Comparison of ENCODE assay signal across 14 cellular contexts in the genomic region with DNA sequence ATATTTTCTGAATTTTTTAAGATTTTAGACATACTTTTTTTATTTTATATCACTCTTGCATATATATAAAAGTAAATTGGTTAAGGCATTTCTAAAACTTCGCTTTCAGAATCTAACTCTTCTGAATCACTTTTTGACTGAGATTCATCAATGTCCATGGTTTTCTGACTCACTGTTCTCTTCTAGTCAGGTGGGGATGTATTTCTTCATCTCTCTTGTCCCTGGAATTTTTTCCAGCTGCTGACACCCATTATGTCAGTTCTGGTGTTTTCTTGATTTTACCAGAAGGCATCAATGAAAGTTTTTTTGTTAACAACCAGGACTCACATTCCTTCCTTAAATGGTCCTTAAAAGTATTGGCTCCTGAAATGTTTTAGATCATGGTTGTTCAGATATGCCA. TPM values are rescaled to one million over a fixed set of nuclear protein-coding genes. Genes with fewer than 3 reads are reported as not detected.
A peak's percentile ranks its signal among the peaks of the same experiment; 100 is the strongest.
DNase-seq lines count a peak whose midpoint lies in the region; ATAC-seq, FAIRE-seq and TF ChIP-seq lines count a peak whose summit lies in the region.
"Had no signal": no experiment of that assay in that cellular context is flagged by ENCODE, and none has a peak within 500 bp of the region (broad histone marks: within the 10 kb centered on the region; RNA-seq: fewer than 3 reads in every experiment).

No MANE protein-coding gene starts in this region.

- in situ Hi-C loops in HepG2 (cut with HindIII; ENCODE audit: extremely low pct_ligation_motif_present, low pct_unique_long_range_greater_than_20kb) = no loop called here

- BruUV-seq in HepG2 (replicated peaks; lab: Mats Ljungman, UMichigan) = no TSS peak

- peak overlapping the region in 3 of 11 experiments; percentile 75 to 80 (median 78); a peak in 4 of 22 replicates for H3K27ac ChIP-seq in BLaER1 treated with 17β-estradiol and CSF1 and Interleukin-3, amounts not matched to agents 10 nM and 100 nM
- H3K27ac ChIP-seq in esophagus squamous epithelium = peak overlapping the region in 3 of 4 donors; percentile 37 to 68 (median 53)
- peak overlapping the region; percentile 88 for H3K27ac ChIP-seq in osteoblast (ENCODE audit: low read depth, low read length)
- no peak overlapping the region for H3K27ac ChIP-seq in HepG2 (ENCODE audit: extremely low read length, insufficient read depth, low read length)
- H3K27ac ChIP-seq: prostate gland, VCaP had no signal

- no peak for FAIRE-seq in HepG2 (lab: Jason Lieb, UNC)
- FAIRE-seq: colon had no signal

- peak overlapping the region in 8 of 11 experiments; percentile 74 to 92 (median 88); a peak in 15 of 22 replicates for H3K4me2 ChIP-seq in BLaER1 treated with 17β-estradiol and CSF1 and Interleukin-3, amounts not matched to agents 10 nM and 100 nM
- no peak overlapping the region for H3K4me2 ChIP-seq in osteoblast (ENCODE audit: insufficient read depth, low read length)
- no peak overlapping the region for H3K4me2 ChIP-seq in HepG2 (ENCODE audit: low read depth, low read length)

- H3K4me3 ChIP-seq in BLaER1 treated with 17β-estradiol and CSF1 and Interleukin-3, amounts not matched to agents 10 nM and 100 nM = no peak overlapping the region
- no peak overlapping the region for H3K4me3 ChIP-seq in esophagus squamous epithelium
- H3K4me3 ChIP-seq in osteoblast (ENCODE audit: insufficient read depth, low read length) = no peak overlapping the region
- H3K4me3 ChIP-seq in HepG2 (replicated peaks in 1 of 3; ENCODE audit: insufficient read depth in 1 of 3, low read depth in 2 of 3, low read length in 3 of 3) = no peak overlapping the region
- H3K4me3 ChIP-seq: prostate gland had no signal

- H3K9me3 ChIP-seq in BLaER1 treated with 17β-estradiol and CSF1 and Interleukin-3, amounts not matched to agents 10 nM and 100 nM (replicated peaks in 1 of 11) = no peaks in the 10 kb centered on the region
- H3K9me3 ChIP-seq in esophagus squamous epithelium = no peaks in the 10 kb centered on the region
- no peaks in the 10 kb centered on the region for H3K9me3 ChIP-seq in osteoblast (ENCODE audit: low read depth, low read length)
- no peaks in the 10 kb centered on the region for H3K9me3 ChIP-seq in HepG2 (ENCODE audit: low read length)
- H3K9me3 ChIP-seq: prostate gland had no signal

- H3K27ac Mint-ChIP-seq in activated CD8-positive, alpha-beta T cell treated with anti-CD3 and anti-CD28 coated beads, Interleukin-2, amount 10 ng/mL, durations not matched to agents 7 days and 5 days = no peak overlapping the region
- H3K27ac Mint-ChIP-seq: activated naive CD8-positive, alpha-beta T cell had no signal

- DNase-seq in RPMI7951 (ENCODE audit: low read depth) (peak; percentile 75), esophagus squamous epithelium (lab: John Stamatoyannopoulos, UW) (no peak), osteoblast (ENCODE audit: insufficient read length, low spot score, missing footprints) (peak; percentile 84), HepG2 (ENCODE audit: low spot score) (no peak), T-helper 2 cell (no peak), activated gamma-delta T cell treated with Interleukin-2 at 50 U/mL for 16 hours (no peak)
- DNase-seq in activated CD8-positive, alpha-beta T cell treated with anti-CD3 and anti-CD28 coated beads, Interleukin-2, amount 10 ng/mL, durations not matched to agents 7 days and 5 days = no peak
- DNase-seq: left colon; NK-92 treated with Interleukin-12 subunit alpha and Interleukin-12 subunit beta, amount 100 ng/mL, for 24 hours had no signal

- no peak overlapping the region for H2AFZ ChIP-seq in osteoblast (ENCODE audit: low read length)
- no peak overlapping the region for H2AFZ ChIP-seq in HepG2 (ENCODE audit: low read length)

- no peak for ATAC-seq in activated CD8-positive, alpha-beta T cell treated with anti-CD3 and anti-CD28 coated beads, Interleukin-2, amount 10 ng/mL, durations not matched to agents 7 days and 5 days
- ATAC-seq in HepG2 = no peak
- ATAC-seq: left colon had no signal

- TF ChIP-seq RAD21 in HepG2 (CRISPR knock-in tag; IDR thresholded peaks at IDR 0.05) = no peak

- H3K27me3 Mint-ChIP-seq in activated CD8-positive, alpha-beta T cell treated with anti-CD3 and anti-CD28 coated beads, Interleukin-2, amount 10 ng/mL, durations not matched to agents 7 days and 5 days (ENCODE audit: low read depth) = no peaks in the 10 kb centered on the region
- H3K27me3 Mint-ChIP-seq: activated naive CD8-positive, alpha-beta T cell had no signal

- peaks cover 67% of the 10 kb centered on the region for H3K4me1 Mint-ChIP-seq in activated CD8-positive, alpha-beta T cell treated with anti-CD3 and anti-CD28 coated beads, Interleukin-2, amount 10 ng/mL, durations not matched to agents 7 days and 5 days (ENCODE audit: low read depth)

- CTCF ChIA-PET in activated CD8-positive, alpha-beta T cell treated with anti-CD3 and anti-CD28 coated beads, Interleukin-2, amount 10 ng/mL, durations not matched to agents 7 days and 5 days (lab: Charles Lee) = interaction anchor here (1.0 to 3.7 kb wide), 10 partner anchors 12 to 112 kb away, joined by 3 to 17 read pairs (median 6); a partner anchor contains a TSS
- CTCF ChIA-PET in HepG2 (lab: Yijun Ruan, JAX; ENCODE audit: low intra/inter-chr PET ratio, low total read pairs) = interaction anchor here (2.0 kb wide), 1 partner anchor 113 kb away, joined by 13 read pairs; no protein-coding TSS in a partner anchor

- TF ChIP-seq POLR2A in esophagus squamous epithelium (IDR thresholded peaks at IDR 0.05) (no peak), HepG2 (IDR thresholded peaks at IDR 0.05; ENCODE audit: insufficient read depth in 1 of 2, low read depth in 2 of 2, low read length in 2 of 2) (no peak)

- no peaks in the 10 kb centered on the region for H4K20me1 ChIP-seq in BLaER1 treated with 17β-estradiol and CSF1 and Interleukin-3, amounts not matched to agents 10 nM and 100 nM
- peaks cover 48% of the 10 kb centered on the region for H4K20me1 ChIP-seq in osteoblast (ENCODE audit: insufficient read depth, low read length)
- H4K20me1 ChIP-seq in HepG2 (ENCODE audit: insufficient read depth, low read length) = no peaks in the 10 kb centered on the region

- no peaks in the 10 kb centered on the region for H3K9me3 Mint-ChIP-seq in activated CD8-positive, alpha-beta T cell treated with anti-CD3 and anti-CD28 coated beads, Interleukin-2, amount 10 ng/mL, durations not matched to agents 7 days and 5 days (ENCODE audit: insufficient read depth)

- POLR2A ChIA-PET in activated CD8-positive, alpha-beta T cell treated with anti-CD3 and anti-CD28 coated beads, Interleukin-2, amount 10 ng/mL, durations not matched to agents 7 days and 5 days (lab: Charles Lee) = no interaction called here
- POLR2A ChIA-PET in HepG2 (lab: Yijun Ruan, JAX) = no interaction called here

- 52 to 68% methylated on average over 1 of the region's 1 CpG for WGBS in esophagus squamous epithelium, 2 donors
- WGBS in HepG2 (ENCODE audit: low lambda C conversion rate) = 49% methylated on average over 1 of the region's 1 CpG

- no peak for TF ChIP-seq CTCF in esophagus squamous epithelium (IDR thresholded peaks at IDR 0.05)
- no peak for TF ChIP-seq CTCF in osteoblast (IDR thresholded peaks at IDR 0.05; ENCODE audit: extremely low read depth, low read depth, low read length)
- TF ChIP-seq CTCF in HepG2 (CRISPR knock-in tag; IDR thresholded peaks at IDR 0.05) = no peak

- no peaks in the 10 kb centered on the region for H3K27me3 ChIP-seq in BLaER1 treated with 17β-estradiol and CSF1 and Interleukin-3, amounts not matched to agents 10 nM and 100 nM
- no peaks in the 10 kb centered on the region for H3K27me3 ChIP-seq in esophagus squamous epithelium
- no peaks in the 10 kb centered on the region for H3K27me3 ChIP-seq in osteoblast (ENCODE audit: insufficient read depth, low read length)
- no peaks in the 10 kb centered on the region for H3K27me3 ChIP-seq in HepG2 (ENCODE audit: control insufficient read depth in 1 of 2, insufficient read depth in 2 of 2, low read length in 2 of 2)

- TF ChIP-seq EP300 in HepG2 (IDR thresholded peaks at IDR 0.05; ENCODE audit: low read depth in 2 of 2, low read length in 2 of 2) (no peak), HepG2 (CRISPR knock-in tag; IDR thresholded peaks at IDR 0.05; ENCODE audit: borderline replicate concordance) (no peak)

- H3K4me3 Mint-ChIP-seq in activated CD8-positive, alpha-beta T cell treated with anti-CD3 and anti-CD28 coated beads, Interleukin-2, amount 10 ng/mL, durations not matched to agents 7 days and 5 days = no peak overlapping the region
- H3K4me3 Mint-ChIP-seq: activated naive CD8-positive, alpha-beta T cell had no signal

- no peaks in the 10 kb centered on the region for H3K36me3 ChIP-seq in BLaER1 treated with 17β-estradiol and CSF1 and Interleukin-3, amounts not matched to agents 10 nM and 100 nM
- H3K36me3 ChIP-seq in esophagus squamous epithelium (no peaks in the 10 kb centered on the region), osteoblast (ENCODE audit: insufficient read depth, low read length) (peaks cover 63% of the 10 kb centered on the region), HepG2 (replicated peaks in 1 of 2; ENCODE audit: control insufficient read depth in 1 of 2, insufficient read depth in 2 of 2, low read length in 2 of 2) (no peaks in the 10 kb centered on the region)
- H3K36me3 ChIP-seq: prostate gland had no signal

- intact Hi-C loops in esophagus squamous epithelium (cut with DNase I) = no loop called here
- intact Hi-C loops in HepG2 (cut with micrococcal nuclease; ENCODE audit: unreplicated experiment) = loop anchor here (5.0 kb wide), 3 partner anchors 36 to 159 kb away; no protein-coding TSS in a partner anchor

- H3K36me3 Mint-ChIP-seq in activated CD8-positive, alpha-beta T cell treated with anti-CD3 and anti-CD28 coated beads, Interleukin-2, amount 10 ng/mL, durations not matched to agents 7 days and 5 days (ENCODE audit: low read depth) = peaks cover 6% of the 10 kb centered on the region
- H3K36me3 Mint-ChIP-seq: activated naive CD8-positive, alpha-beta T cell had no signal

- H3K79me2 ChIP-seq in osteoblast (ENCODE audit: insufficient read depth, low read length) (peaks cover 98% of the 10 kb centered on the region), HepG2 (ENCODE audit: insufficient read depth, low read length) (no peaks in the 10 kb centered on the region)

- H3K9ac ChIP-seq in BLaER1 treated with 17β-estradiol and CSF1 and Interleukin-3, amounts not matched to agents 10 nM and 100 nM = peak overlapping the region in 4 of 11 experiments; percentile 33 to 68 (median 55); a peak in 3 of 22 replicates
- H3K9ac ChIP-seq in HepG2 (ENCODE audit: insufficient read depth, low read depth, low read length) = no peak overlapping the region

- peaks cover 50 to 99% (median 86%) of the 10 kb centered on the region in 10 experiments for H3K4me1 ChIP-seq in BLaER1 treated with 17β-estradiol and CSF1 and Interleukin-3, amounts not matched to agents 10 nM and 100 nM
- peaks cover 7 to 64% (median 21%) of the 10 kb centered on the region in 3 donors for H3K4me1 ChIP-seq in esophagus squamous epithelium
- H3K4me1 ChIP-seq in osteoblast (ENCODE audit: insufficient read depth, low read length) = peaks cover 82% of the 10 kb centered on the region
- H3K4me1 ChIP-seq in HepG2 (ENCODE audit: insufficient read depth, low read length) = peaks cover 21% of the 10 kb centered on the region
- H3K4me1 ChIP-seq: prostate gland had no signal

RNA-seq across cellular contexts. Expression of a gene that starts 12.8 kb away (rescaled TPM):
- total RNA-seq in RPMI7951 (2014; rRNA removed; shearing (Covaris generic)) = 58.6 TPM in 2 replicates
- total RNA-seq in esophagus squamous epithelium (10 to 100 TPM; 10.1 to 49.0 (median 19.8) TPM), osteoblast (109 and 156 TPM in 2 replicates), HepG2 (2016; rRNA removed; fragmentation: Illumina TruSeq; extraction: Trizol) (1.1 and 1.4 TPM in 2 replicates)
- 10 to 100 TPM; 34.9 to 37.5 TPM for total RNA-seq in activated CD8-positive, alpha-beta T cell treated with anti-CD3 and anti-CD28 coated beads, Interleukin-2, amount 10 ng/mL, durations not matched to agents 7 days and 5 days
- total RNA-seq in HepG2 (2016; cell fraction: cytosol; rRNA removed; fragmentation: Illumina TruSeq; extraction: Trizol; ENCODE audit: low read depth) = 0.18 and 0.51 TPM in 2 replicates
- total RNA-seq in HepG2 (2016; cell fraction: insoluble cytoplasmic fraction; rRNA removed; fragmentation: Illumina TruSeq; extraction: Trizol) = 1.1 and 1.7 TPM in 2 replicates
- total RNA-seq in HepG2 (2016; cell fraction: membrane; rRNA removed; fragmentation: Illumina TruSeq; extraction: Trizol) = 1.1 and 1.3 TPM in 2 replicates
- 1.6 and 3.7 TPM in 2 replicates for total RNA-seq in HepG2 (2016; cell fraction: nucleus; rRNA removed; fragmentation: Illumina TruSeq; extraction: Trizol)
- 0.59 and 0.78 TPM in 2 replicates for polyA plus RNA-seq in HepG2 (2011; rRNA removed)
- polyA plus RNA-seq in HepG2 (2011; cell fraction: cytosol; rRNA removed) = 0.46 and 0.50 TPM in 2 replicates
- polyA plus RNA-seq in HepG2 (2011; cell fraction: nucleus; rRNA removed) = 0.61 and 0.97 TPM in 2 replicates
- 0.48 and 1.6 TPM in 2 replicates for polyA plus RNA-seq in HepG2 (2012)
- 0.29 and 0.53 TPM in 2 replicates for polyA plus RNA-seq in HepG2 (2016; cell fraction: cytosol; fragmentation: Illumina TruSeq; extraction: Trizol; ENCODE audit: low read depth)
- polyA plus RNA-seq in HepG2 (2016; cell fraction: insoluble cytoplasmic fraction; fragmentation: Illumina TruSeq; extraction: Trizol; ENCODE audit: low read depth) = 0.73 and 1.3 TPM in 2 replicates
- polyA plus RNA-seq in HepG2 (2016; cell fraction: membrane; fragmentation: Illumina TruSeq; extraction: Trizol; ENCODE audit: low read depth) = 0.34 and 0.39 TPM in 2 replicates
- polyA plus RNA-seq in HepG2 (2016; cell fraction: nucleus; fragmentation: Illumina TruSeq; extraction: Trizol; ENCODE audit: insufficient read depth, low read depth) = 1.2 and 2.1 TPM in 2 replicates
- 1.6 and 8.6 TPM in 2 replicates for polyA minus RNA-seq in HepG2 (2011; rRNA and poly(A)+ RNA removed; ENCODE audit: low replicate concordance)
- polyA minus RNA-seq in HepG2 (2011; cell fraction: cytosol; rRNA and poly(A)+ RNA removed) = 0.70 and 2.7 TPM in 2 replicates
- polyA minus RNA-seq in HepG2 (2011; cell fraction: nucleus; rRNA and poly(A)+ RNA removed) = 2.4 and 3.5 TPM in 2 replicates

Comparison
In these comparisons a context has a peak if more than half of its experiments do, and no peak if none do; other contexts are left out.
1. H3K4me2 ChIP-seq: peak in BLaER1 treated with 17β-estradiol and CSF1 and Interleukin-3, amounts not matched to agents 10 nM and 100 nM (8 of 11); none in osteoblast (single experiment) and HepG2 (single experiment).
2. DNase-seq: peak in RPMI7951 (single experiment) and osteoblast (single experiment); none in esophagus squamous epithelium (single experiment), activated CD8-positive, alpha-beta T cell treated with anti-CD3 and anti-CD28 coated beads, Interleukin-2, amount 10 ng/mL, durations not matched to agents 7 days and 5 days (single experiment), HepG2 (single experiment), T-helper 2 cell (0 of 5) and activated gamma-delta T cell treated with Interleukin-2 at 50 U/mL for 16 hours (single experiment).